Comparison of ENCODE assay signal across 9 cellular contexts in the genomic region with DNA sequence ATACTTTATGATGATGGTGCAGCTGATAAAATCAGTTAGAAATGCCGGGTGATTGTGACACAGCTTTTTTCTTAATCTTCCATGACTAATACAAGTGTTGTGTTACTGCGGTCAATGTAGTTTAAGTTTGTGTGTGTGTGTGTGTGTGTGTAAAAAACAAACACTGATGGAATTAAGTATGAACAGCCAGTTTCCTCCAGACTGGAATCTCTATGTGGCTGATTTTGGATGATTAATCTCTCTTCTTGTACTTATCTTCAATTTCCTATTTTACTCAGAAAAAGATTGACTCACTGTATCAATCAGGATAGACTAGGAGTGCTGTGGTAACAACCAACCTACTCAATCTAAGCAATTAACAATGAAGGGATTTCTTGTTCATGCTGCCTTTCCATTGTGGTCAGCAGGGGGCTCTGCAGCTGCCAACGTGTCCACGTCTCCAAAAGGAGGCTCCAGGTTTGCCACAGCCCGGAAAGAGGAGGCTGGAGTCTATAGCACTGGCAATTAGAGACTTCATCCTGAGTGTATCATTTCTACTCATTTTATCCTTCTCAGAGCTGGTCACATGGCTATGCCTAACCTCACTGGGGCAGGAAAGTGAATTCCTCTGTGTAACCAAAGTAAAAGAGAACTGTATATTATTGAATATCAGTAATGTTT.
DNase-seq lines count a peak whose midpoint lies in the region; ATAC-seq and TF ChIP-seq lines count a peak whose summit lies in the region.
"Had no signal": no experiment of that assay in that cellular context is flagged by ENCODE, and none has a peak within 500 bp of the region (broad histone marks: within the 10 kb centered on the region; RNA-seq: fewer than 3 reads in every experiment).

No MANE protein-coding gene starts in this region.

- no peak overlapping the region for H3K27ac ChIP-seq in dorsolateral prefrontal cortex
- H3K27ac ChIP-seq in neuronal stem cell (replicated peaks; ENCODE audit: low read length), result no peak overlapping the region
- no peak overlapping the region for H3K27ac ChIP-seq in gastrocnemius medialis

- H3K9ac ChIP-seq in neuronal stem cell (ENCODE audit: low read depth, low read length, poor library complexity), result no peak overlapping the region

- H3K14ac ChIP-seq in neuronal stem cell (ENCODE audit: low read length), result no peak overlapping the region

- H3K36me3 Mint-ChIP-seq in naive thymus-derived CD8-positive, alpha-beta T cell, result no peaks in the 10 kb centered on the region

- H3K4ac ChIP-seq in neuronal stem cell (ENCODE audit: low read length), result no peak overlapping the region

- H3K18ac ChIP-seq in neuronal stem cell (ENCODE audit: low read length), result no peak overlapping the region

- H3K79me1 ChIP-seq in neuronal stem cell (ENCODE audit: low read depth, low read length), result no peaks in the 10 kb centered on the region

- TF ChIP-seq POLR2A in gastrocnemius medialis (IDR thresholded peaks at IDR 0.05), result no peak

- POLR2A ChIA-PET in naive thymus-derived CD8-positive, alpha-beta T cell (lab: Charles Lee), result no interaction called here

- no peak for ATAC-seq in gastrocnemius medialis
- ATAC-seq in naive thymus-derived CD8-positive, alpha-beta T cell, result no peak

- no peak overlapping the region for H4K8ac ChIP-seq in neuronal stem cell (ENCODE audit: low read depth, low read length)

- DNase-seq in ACHN (peak; percentile 41), GM04503 (ENCODE audit: low read depth) (peak; percentile 92), NCI-H774 (lab: John Stamatoyannopoulos, UW) (peak; percentile 76), dorsolateral prefrontal cortex (no peak), neuronal stem cell (ENCODE audit: low spot score) (peak; percentile 44), gastrocnemius medialis (no peak)
- DNase-seq in effector CD4-positive, alpha-beta T cell, result no peak
- DNase-seq in naive thymus-derived CD8-positive, alpha-beta T cell, result no peak

- no CpG with 5 or more reads among the region's 5 CpGs for WGBS in neuronal stem cell (ENCODE audit: extremely low coverage in 2 of 2, insufficient read length in 2 of 2, insufficient replicate concordance in 1 of 2), 2 donors

- peaks cover 0 to 3% (median 0%) of the 10 kb centered on the region in 5 donors for H3K27me3 Mint-ChIP-seq in naive thymus-derived CD8-positive, alpha-beta T cell

- H3K4me3 Mint-ChIP-seq in naive thymus-derived CD8-positive, alpha-beta T cell, result no peak overlapping the region
- H3K4me3 Mint-ChIP-seq: IgD-negative memory B cell had no signal

- no peaks in the 10 kb centered on the region for H3K36me3 ChIP-seq in neuronal stem cell (replicated peaks in 1 of 2; ENCODE audit: control insufficient read depth in 2 of 2, insufficient read depth in 2 of 2, low read length in 2 of 2)
- H3K36me3 ChIP-seq in gastrocnemius medialis, result no peaks in the 10 kb centered on the region

- no peak overlapping the region for H2BK120ac ChIP-seq in neuronal stem cell (ENCODE audit: low read depth, low read length)

- H2BK5ac ChIP-seq in neuronal stem cell (ENCODE audit: low read length), result no peak overlapping the region

- no peaks in the 10 kb centered on the region for H3K4me1 Mint-ChIP-seq in naive thymus-derived CD8-positive, alpha-beta T cell
- H3K4me1 Mint-ChIP-seq: IgD-negative memory B cell had no signal

- H3K27ac Mint-ChIP-seq in naive thymus-derived CD8-positive, alpha-beta T cell, result no peak overlapping the region
- H3K27ac Mint-ChIP-seq: IgD-negative memory B cell had no signal

- no peaks in the 10 kb centered on the region for H3K4me1 ChIP-seq in neuronal stem cell (ENCODE audit: control insufficient read depth in 2 of 2, insufficient read depth in 1 of 2, low read depth in 1 of 2, low read length in 2 of 2)
- H3K4me1 ChIP-seq in gastrocnemius medialis, result no peaks in the 10 kb centered on the region

- H3K9me3 ChIP-seq in neuronal stem cell (replicated peaks in 1 of 2; ENCODE audit: control insufficient read depth in 2 of 2, insufficient read depth in 1 of 2, low read depth in 1 of 2, low read length in 2 of 2) (no peaks in the 10 kb centered on the region), gastrocnemius medialis (no peaks in the 10 kb centered on the region)

- no peak overlapping the region for H3K4me3 ChIP-seq in dorsolateral prefrontal cortex
- no peak overlapping the region for H3K4me3 ChIP-seq in neuronal stem cell (ENCODE audit: low read length in 2 of 2)
- no peak overlapping the region for H3K4me3 ChIP-seq in gastrocnemius medialis

- H2AK5ac ChIP-seq in neuronal stem cell (ENCODE audit: low read depth, low read length), result no peak overlapping the region

- no peak overlapping the region for H2AFZ ChIP-seq in neuronal stem cell (ENCODE audit: low read length)

- no peak overlapping the region for H2BK12ac ChIP-seq in neuronal stem cell (ENCODE audit: low read length)

- in situ Hi-C loops in ACHN (cut with HindIII; ENCODE audit: low pct_ligation_motif_present, low pct_unique_long_range_greater_than_20kb, low sequenced_read_pairs) (no loop called here), gastrocnemius medialis (cut with MboI; ENCODE audit: low sequenced_read_pairs in 4 of 4) (no loop called here)

- H3K23ac ChIP-seq in neuronal stem cell (ENCODE audit: low read depth, low read length, poor library complexity), result no peak overlapping the region

- intact Hi-C loops in dorsolateral prefrontal cortex (cut with DNase I), result no loop called here
- intact Hi-C loops in gastrocnemius medialis (cut with DNase I; ENCODE audit: low total_unique reads), result no loop called here

- TF ChIP-seq CTCF in dorsolateral prefrontal cortex (IDR thresholded peaks at IDR 0.05 in 54 of 56, conservative IDR thresholded peaks at IDR 0.05 in 2 of 56; ENCODE audit: low read depth in 1 of 56, partially characterized antibody in 56 of 56) (peak in 42 of 56 donors; percentile 8 to 54 (median 37)), gastrocnemius medialis (IDR thresholded peaks at IDR 0.05 in 4 of 5, conservative IDR thresholded peaks at IDR 0.05 in 1 of 5) (no peak)

- no peak overlapping the region for H2BK15ac ChIP-seq in neuronal stem cell (ENCODE audit: low read length)

- no peaks in the 10 kb centered on the region for H3K9me3 Mint-ChIP-seq in naive thymus-derived CD8-positive, alpha-beta T cell
- H3K9me3 Mint-ChIP-seq: IgD-negative memory B cell had no signal

- H3K27me3 ChIP-seq in dorsolateral prefrontal cortex, result no peaks in the 10 kb centered on the region
- H3K27me3 ChIP-seq in neuronal stem cell (ENCODE audit: control insufficient read depth in 3 of 3, insufficient read depth in 3 of 3, low read depth in 1 of 3, low read length in 3 of 3), result no peaks in the 10 kb centered on the region
- no peaks in the 10 kb centered on the region for H3K27me3 ChIP-seq in gastrocnemius medialis

- H3K4me2 ChIP-seq in neuronal stem cell (ENCODE audit: insufficient read depth, low read length, poor library complexity, severe bottlenecking), result no peak overlapping the region

- no peak overlapping the region for H4K91ac ChIP-seq in neuronal stem cell (ENCODE audit: low read depth, low read length, poor library complexity)

Comparison
In these comparisons a context has a peak if more than half of its experiments do, and no peak if none do; other contexts are left out.
1. DNase-seq: peak in ACHN (single experiment), GM04503 (single experiment), NCI-H774 (single experiment) and neuronal stem cell (single experiment); none in dorsolateral prefrontal cortex (0 of 10), gastrocnemius medialis (0 of 2), effector CD4-positive, alpha-beta T cell (single experiment) and naive thymus-derived CD8-positive, alpha-beta T cell (0 of 10).
2. CTCF ChIP-seq: peak in dorsolateral prefrontal cortex (42 of 56); none in gastrocnemius medialis (0 of 5).